12 cellular contexts compared by ENCODE assay signal in the genomic region with DNA sequence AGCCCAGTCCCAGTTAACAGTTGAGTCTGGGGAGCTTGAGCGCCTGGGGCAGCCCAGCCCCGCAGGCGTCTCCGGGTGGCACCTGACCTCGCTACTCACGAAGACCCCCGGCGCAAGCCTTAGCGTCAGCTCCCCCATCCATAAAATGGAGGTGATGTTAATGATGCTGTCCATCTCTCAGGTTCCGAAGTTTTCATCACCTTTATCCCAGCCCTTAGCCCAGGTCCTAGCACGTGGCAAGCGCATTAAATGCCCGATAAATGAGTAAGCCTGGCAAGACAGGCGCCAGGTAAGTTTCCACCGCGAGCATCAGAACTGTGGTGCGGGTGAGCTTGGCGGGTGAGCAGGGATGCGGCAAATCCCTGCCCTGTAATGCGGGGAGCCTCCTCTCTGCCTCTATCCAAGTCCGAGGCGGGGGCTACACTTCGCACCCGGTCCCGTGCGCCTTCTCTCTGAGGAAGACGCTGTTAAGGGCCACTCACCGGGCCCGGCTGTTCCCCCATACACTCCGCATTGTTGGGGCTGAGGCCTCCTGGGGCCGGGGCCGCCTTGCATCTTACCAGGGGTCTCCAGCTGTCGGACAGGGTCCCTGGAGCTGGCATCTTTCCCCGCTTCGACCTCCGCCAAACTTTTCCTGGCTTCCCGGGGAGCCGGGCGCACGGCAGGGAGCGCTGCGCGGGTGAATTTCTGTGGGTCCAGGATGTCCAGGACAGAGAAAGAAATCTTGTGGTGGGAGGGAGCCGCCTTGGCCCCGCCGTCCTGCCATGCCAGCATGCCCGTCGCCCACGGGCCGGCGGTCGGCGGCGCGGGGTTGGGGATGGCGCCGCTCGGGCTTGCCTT. TPM values are rescaled to one million over a fixed set of nuclear protein-coding genes. Genes with fewer than 3 reads are reported as not detected.
DNase-seq lines count a peak whose midpoint lies in the region; ATAC-seq and TF ChIP-seq lines count a peak whose summit lies in the region.
"Had no signal": no experiment of that assay in that cellular context is flagged by ENCODE, and none has a peak within 500 bp of the region (broad histone marks: within the 10 kb centered on the region; RNA-seq: fewer than 3 reads in every experiment).

No MANE protein-coding gene starts in this region.

- H3K4me3 ChIP-seq in ACC112 (ENCODE audit: low read depth, low read length) = peak overlapping the region; percentile 58

- peak; percentile 48 for DNase-seq in HPDE6-E6E7 (ENCODE audit: extremely low spot score)
- DNase-seq in chondrocyte (ENCODE audit: low spot score) = peak; percentile 64
- DNase-seq in naive thymus-derived CD8-positive, alpha-beta T cell = no peak
- DNase-seq in NCI-H1105 treated with DMSO at 0.1 percent for 48 hours (lab: John Stamatoyannopoulos, UW) = no peak
- DNase-seq in NCI-H774 (lab: John Stamatoyannopoulos, UW) = no peak
- DNase-seq in stimulated activated naive CD4-positive, alpha-beta T cell (lab: John Stamatoyannopoulos, UW) = no peak
- DNase-seq: immature natural killer cell, NCI-H2029 had no signal

- no peaks in the 10 kb centered on the region for H3K36me3 ChIP-seq in ACC112 (ENCODE audit: insufficient read depth, low read length)

- peaks cover 70% of the 10 kb centered on the region for H3K27me3 Mint-ChIP-seq in chondrocyte (ENCODE audit: low read depth)
- peaks cover 40 to 96% (median 70%) of the 10 kb centered on the region in 5 donors for H3K27me3 Mint-ChIP-seq in naive thymus-derived CD8-positive, alpha-beta T cell

- peaks cover 31% of the 10 kb centered on the region for H3K4me1 Mint-ChIP-seq in chondrocyte (ENCODE audit: low read depth)
- H3K4me1 Mint-ChIP-seq in naive thymus-derived CD8-positive, alpha-beta T cell = peaks cover 13 to 24% (median 18%) of the 10 kb centered on the region in 4 donors

- H3K27ac ChIP-seq in ACC112 (ENCODE audit: low read depth, low read length) = no peak overlapping the region

- no peak for TF ChIP-seq CTCF in chondrocyte (IDR thresholded peaks at IDR 0.05)

- peaks cover 90% of the 10 kb centered on the region for H3K27me3 ChIP-seq in ACC112 (ENCODE audit: insufficient read depth, low read length)

- H3K36me3 Mint-ChIP-seq in chondrocyte (ENCODE audit: low read depth) = no peaks in the 10 kb centered on the region
- peaks cover 0 to 4% (median 0%) of the 10 kb centered on the region in 3 donors for H3K36me3 Mint-ChIP-seq in naive thymus-derived CD8-positive, alpha-beta T cell
- H3K36me3 Mint-ChIP-seq: immature natural killer cell had no signal

- no peaks in the 10 kb centered on the region for H3K79me2 ChIP-seq in ACC112 (ENCODE audit: control insufficient read depth, insufficient read depth, low read length, unreplicated experiment)

- H3K9me3 Mint-ChIP-seq in chondrocyte (ENCODE audit: low read depth) = no peaks in the 10 kb centered on the region
- peaks cover 0 to 2% (median 0%) of the 10 kb centered on the region in 9 donors for H3K9me3 Mint-ChIP-seq in naive thymus-derived CD8-positive, alpha-beta T cell
- H3K9me3 Mint-ChIP-seq: immature natural killer cell had no signal

- ATAC-seq in naive thymus-derived CD8-positive, alpha-beta T cell = no peak
- no peak for ATAC-seq in HG02763 (IDR thresholded peaks at IDR 0.05; ENCODE audit: unreplicated experiment)

- H2AFZ ChIP-seq in ACC112 (ENCODE audit: low read length, unreplicated experiment) = no peak overlapping the region

- POLR2A ChIA-PET in naive thymus-derived CD8-positive, alpha-beta T cell (lab: Charles Lee) = no interaction called here

- no peak overlapping the region for H3K27ac Mint-ChIP-seq in chondrocyte (ENCODE audit: unreplicated experiment)
- no peak overlapping the region for H3K27ac Mint-ChIP-seq in naive thymus-derived CD8-positive, alpha-beta T cell
- H3K27ac Mint-ChIP-seq: immature natural killer cell had no signal

- no peaks in the 10 kb centered on the region for H3K4me1 ChIP-seq in ACC112 (ENCODE audit: control insufficient read depth, insufficient read depth, low read length, unreplicated experiment)

- H3K4me3 Mint-ChIP-seq in chondrocyte (ENCODE audit: unreplicated experiment) = peak overlapping the region; percentile 50
- peak overlapping the region in 8 of 10 donors; percentile 18 to 83 (median 42) for H3K4me3 Mint-ChIP-seq in naive thymus-derived CD8-positive, alpha-beta T cell

RNA-seq across cellular contexts. Expression of a gene that starts 0.4 kb away (rescaled TPM):
- total RNA-seq in chondrocyte = not detected in 3 replicates
- not detected for total RNA-seq in naive thymus-derived CD8-positive, alpha-beta T cell
- not detected for polyA plus RNA-seq in naive thymus-derived CD8-positive, alpha-beta T cell
- total RNA-seq: aorta, Daoy had no signal
- polyA plus RNA-seq: aorta, immature natural killer cell had no signal

RNA-seq across cellular contexts. Expression of a gene that starts 12.2 kb away (rescaled TPM):
- total RNA-seq in chondrocyte = 15.3 to 21.3 TPM (median 17.0 TPM) in 3 replicates
- total RNA-seq in naive thymus-derived CD8-positive, alpha-beta T cell = 10 to 100 TPM; 26.5 to 27.4 TPM
- 10 to 100 TPM; 18.1 to 23.3 (median 21.5) TPM for polyA plus RNA-seq in naive thymus-derived CD8-positive, alpha-beta T cell

RNA-seq across cellular contexts. Expression of a gene that starts 30.7 kb away (rescaled TPM):
- 151 to 183 TPM (median 152 TPM) in 3 replicates for total RNA-seq in chondrocyte
- total RNA-seq in naive thymus-derived CD8-positive, alpha-beta T cell = 10 to 100 TPM; 47.1 to 47.2 TPM
- polyA plus RNA-seq in naive thymus-derived CD8-positive, alpha-beta T cell = 10 to 100 TPM; 67.9 to 91.5 (median 81.1) TPM

Comparison
In these comparisons a context has a peak if more than half of its experiments do, and no peak if none do; other contexts are left out.
1. DNase-seq: peak in HPDE6-E6E7 (single experiment) and chondrocyte (single experiment); none in naive thymus-derived CD8-positive, alpha-beta T cell (0 of 10), NCI-H1105 treated with DMSO at 0.1 percent for 48 hours (single experiment), NCI-H774 (single experiment) and stimulated activated naive CD4-positive, alpha-beta T cell (0 of 6).